Comparison of ENCODE assay signal across 11 cellular contexts in genomic region chr14:68084256-68084655, GRCh38.
DNase-seq lines count a peak whose midpoint lies in the region; TF ChIP-seq lines count a peak whose summit lies in the region.
"Had no signal": no experiment of that assay in that cellular context is flagged by ENCODE, and none has a peak within 500 bp of the region (broad histone marks: within the 10 kb centered on the region; RNA-seq: fewer than 3 reads in every experiment).

No MANE protein-coding gene starts in this region.

- no peaks in the 10 kb centered on the region for H3K36me3 ChIP-seq in breast epithelium
- no peaks in the 10 kb centered on the region for H3K36me3 ChIP-seq in SK-N-SH (replicated peaks in 1 of 2; ENCODE audit: control insufficient read depth in 1 of 2, insufficient read depth in 2 of 2, low read length in 1 of 2)
- no peaks in the 10 kb centered on the region for H3K36me3 ChIP-seq in uterus

- TF ChIP-seq RAD21 in SK-N-SH (IDR thresholded peaks at IDR 0.05; ENCODE audit: low read length): peak; percentile 55

- no peak for TF ChIP-seq EP300 in SK-N-SH (IDR thresholded peaks at IDR 0.05; ENCODE audit: borderline replicate concordance in 1 of 2, low read depth in 1 of 2, low read length in 1 of 2)

- peaks cover 18% of the 10 kb centered on the region for H3K4me1 Mint-ChIP-seq in MCF 10A (ENCODE audit: insufficient read depth, unreplicated experiment)
- peaks cover 15% of the 10 kb centered on the region for H3K4me1 Mint-ChIP-seq in activated T-cell treated with anti-CD3 and anti-CD28 coated beads, Interleukin-2, amount 50 U/mL, for 24 hours (ENCODE audit: low read depth)

- POLR2A ChIA-PET in MCF 10A (lab: Yijun Ruan, JAX) (interaction anchor here (1.0 kb wide), 1 partner anchor 8 kb away, joined by 3 read pairs; no protein-coding TSS in a partner anchor), SK-N-SH (lab: Yijun Ruan, JAX) (no interaction called here)

- no peak overlapping the region for H3K27ac Mint-ChIP-seq in MCF 10A (ENCODE audit: low read depth, unreplicated experiment)
- no peak overlapping the region for H3K27ac Mint-ChIP-seq in activated T-cell treated with anti-CD3 and anti-CD28 coated beads, Interleukin-2, amount 50 U/mL, for 24 hours
- H3K27ac Mint-ChIP-seq: stimulated activated naive CD8-positive, alpha-beta T cell treated with anti-CD3 and anti-CD28 coated beads, Interleukin-15, Interleukin-2, amounts not matched to agents 100 ng/mL and 50 ng/mL, for 24 hours had no signal

- H3K27ac ChIP-seq in breast epithelium (no peak overlapping the region), SK-N-SH (ENCODE audit: low read depth in 2 of 2, low read length in 1 of 2) (no peak overlapping the region), uterus (peak overlapping the region; percentile 77 to 79)

- H3K9me3 ChIP-seq in breast epithelium (no peaks in the 10 kb centered on the region), SK-N-SH (no peaks in the 10 kb centered on the region), uterus (no peaks in the 10 kb centered on the region)

- H3K79me2 ChIP-seq in SK-N-SH (ENCODE audit: insufficient read depth): no peaks in the 10 kb centered on the region

- no peaks in the 10 kb centered on the region for H3K27me3 Mint-ChIP-seq in MCF 10A (ENCODE audit: insufficient read depth, unreplicated experiment)
- no peaks in the 10 kb centered on the region for H3K27me3 Mint-ChIP-seq in activated T-cell treated with anti-CD3 and anti-CD28 coated beads, Interleukin-2, amount 50 U/mL, for 24 hours
- H3K27me3 Mint-ChIP-seq: stimulated activated naive CD8-positive, alpha-beta T cell treated with anti-CD3 and anti-CD28 coated beads, Interleukin-15, Interleukin-2, amounts not matched to agents 100 ng/mL and 50 ng/mL, for 24 hours had no signal

- H3K9me3 Mint-ChIP-seq in MCF 10A (ENCODE audit: unreplicated experiment): no peaks in the 10 kb centered on the region
- no peaks in the 10 kb centered on the region for H3K9me3 Mint-ChIP-seq in activated T-cell treated with anti-CD3 and anti-CD28 coated beads, Interleukin-2, amount 50 U/mL, for 24 hours
- H3K9me3 Mint-ChIP-seq: stimulated activated naive CD8-positive, alpha-beta T cell treated with anti-CD3 and anti-CD28 coated beads, Interleukin-15, Interleukin-2, amounts not matched to agents 100 ng/mL and 50 ng/mL, for 24 hours had no signal

- no peak overlapping the region for H3K9ac ChIP-seq in SK-N-SH

- no peaks in the 10 kb centered on the region for H3F3A ChIP-seq in SK-N-SH (replicated peaks; ENCODE audit: insufficient read depth)

- H3K4me3 ChIP-seq in breast epithelium: no peak overlapping the region
- H3K4me3 ChIP-seq in SK-N-SH (ENCODE audit: low read depth in 2 of 2, low read length in 1 of 2): no peak overlapping the region
- no peak overlapping the region for H3K4me3 ChIP-seq in fibroblast of villous mesenchyme (ENCODE audit: low read depth, low read length)
- H3K4me3 ChIP-seq in uterus: no peak overlapping the region

- intact Hi-C loops in MCF 10A (cut with micrococcal nuclease) (loop anchor here (5.0 to 10.0 kb wide), 4 partner anchors 139 to 708 kb away; partner anchors contain the start of gene ZFP36L1), breast epithelium (cut with DNase I; ENCODE audit: low total_unique reads) (no loop called here), uterus (cut with DNase I; ENCODE audit: low total_unique reads) (no loop called here)

- no TSS peak for BruUV-seq in MCF 10A (replicated peaks; lab: Mats Ljungman, UMichigan)

- no peak overlapping the region for H3K4me3 Mint-ChIP-seq in MCF 10A (ENCODE audit: unreplicated experiment)
- no peak overlapping the region for H3K4me3 Mint-ChIP-seq in activated T-cell treated with anti-CD3 and anti-CD28 coated beads, Interleukin-2, amount 50 U/mL, for 24 hours
- H3K4me3 Mint-ChIP-seq: stimulated activated naive CD8-positive, alpha-beta T cell treated with anti-CD3 and anti-CD28 coated beads, Interleukin-15, Interleukin-2, amounts not matched to agents 100 ng/mL and 50 ng/mL, for 24 hours had no signal

- CTCF ChIA-PET in MCF 10A (lab: Yijun Ruan, JAX): interaction anchor here (0.7 to 0.9 kb wide), 2 partner anchors 153 to 554 kb away, joined by 3 to 4 read pairs; no protein-coding TSS in a partner anchor
- CTCF ChIA-PET in SK-N-SH (lab: Yijun Ruan, JAX): no interaction called here

- no peaks in the 10 kb centered on the region for H4K20me1 ChIP-seq in SK-N-SH (ENCODE audit: insufficient read depth)

- TF ChIP-seq POLR2A in breast epithelium (IDR thresholded peaks at IDR 0.05): no peak
- TF ChIP-seq POLR2A in uterus (IDR thresholded peaks at IDR 0.05): no peak

- H3K36me3 Mint-ChIP-seq in MCF 10A (ENCODE audit: insufficient read depth, unreplicated experiment): no peaks in the 10 kb centered on the region
- no peaks in the 10 kb centered on the region for H3K36me3 Mint-ChIP-seq in activated T-cell treated with anti-CD3 and anti-CD28 coated beads, Interleukin-2, amount 50 U/mL, for 24 hours (ENCODE audit: low read depth)

- TF ChIP-seq CTCF in MCF 10A (IDR thresholded peaks at IDR 0.05; ENCODE audit: unreplicated experiment) (peak; percentile 12), breast epithelium (IDR thresholded peaks at IDR 0.05) (no peak), SK-N-SH (IDR thresholded peaks at IDR 0.05) (peak; percentile 51), fibroblast of villous mesenchyme (IDR thresholded peaks at IDR 0.05; ENCODE audit: insufficient read depth, low read depth, low read length) (peak; percentile 54), uterus (IDR thresholded peaks at IDR 0.05) (peak in 2 of 4 experiments; percentile 8 to 21)

- no peak overlapping the region for H3K4me2 ChIP-seq in SK-N-SH

- H2AFZ ChIP-seq in SK-N-SH (ENCODE audit: low read depth): no peak overlapping the region

- H3K4me1 ChIP-seq in breast epithelium: no peaks in the 10 kb centered on the region
- H3K4me1 ChIP-seq in SK-N-SH (ENCODE audit: control insufficient read depth in 1 of 2, insufficient read depth in 2 of 2, low read depth in 1 of 2, low read length in 1 of 2): peaks cover 0 to 11% of the 10 kb centered on the region in 2 experiments; a peak in 2 of 4 replicates
- H3K4me1 ChIP-seq in uterus: no peaks in the 10 kb centered on the region

- no peaks in the 10 kb centered on the region for H3K9me2 ChIP-seq in SK-N-SH

- DNase-seq in MCF 10A (ENCODE audit: unreplicated experiment): peak; percentile 8
- no peak for DNase-seq in breast epithelium (ENCODE audit: low spot score in 2 of 2)
- DNase-seq in SK-N-SH: no peak
- DNase-seq in fibroblast of villous mesenchyme (ENCODE audit: low read depth): peak; percentile 61
- no peak for DNase-seq in uterus
- DNase-seq in epidermal melanocyte (ENCODE audit: insufficient read length, low spot score): no peak
- DNase-seq in activated T-cell treated with anti-CD3 and anti-CD28 coated beads, Interleukin-2, amount 50 U/mL, for 24 hours: no peak
- no peak for DNase-seq in activated naive CD4-positive, alpha-beta T cell treated with anti-CD3 and anti-CD28 coated beads, Interleukin-2, amount 50 U/mL, for 16 hours
- DNase-seq: cortex of kidney, NCI-H187 treated with DMSO at 0.1 percent for 48 hours had no signal

- H3K27me3 ChIP-seq in breast epithelium (no peaks in the 10 kb centered on the region), SK-N-SH (ENCODE audit: insufficient read depth) (no peaks in the 10 kb centered on the region), uterus (no peaks in the 10 kb centered on the region)

TF ChIP-seq in SK-N-SH, 30 proteins besides CTCF, POLR2A, EP300 and RAD21:
- peak; percentile 35; the same call in 1 of the 2 replicates for TF ChIP-seq SMC3 (IDR thresholded peaks at IDR 0.05; ENCODE audit: low read depth, low read length)
- TF ChIP-seq RFX5 (IDR thresholded peaks at IDR 0.05; ENCODE audit: low read length): no peak

Comparison
In these comparisons a context has a peak if more than half of its experiments do, and no peak if none do; other contexts are left out.
1. DNase-seq: peak in MCF 10A (single experiment) and fibroblast of villous mesenchyme (single experiment); none in breast epithelium (0 of 2), SK-N-SH (single experiment), uterus (0 of 2), epidermal melanocyte (single experiment), activated T-cell treated with anti-CD3 and anti-CD28 coated beads, Interleukin-2, amount 50 U/mL, for 24 hours (single experiment) and activated naive CD4-positive, alpha-beta T cell treated with anti-CD3 and anti-CD28 coated beads, Interleukin-2, amount 50 U/mL, for 16 hours (single experiment).
2. CTCF ChIP-seq: peak in MCF 10A (single experiment), SK-N-SH (single experiment) and fibroblast of villous mesenchyme (single experiment); none in breast epithelium (0 of 3).
3. H3K27ac ChIP-seq: peak in uterus (2 of 2); none in breast epithelium (0 of 2) and SK-N-SH (0 of 2).